Comparison of ENCODE assay signal across 1 cellular context in the genomic region with DNA sequence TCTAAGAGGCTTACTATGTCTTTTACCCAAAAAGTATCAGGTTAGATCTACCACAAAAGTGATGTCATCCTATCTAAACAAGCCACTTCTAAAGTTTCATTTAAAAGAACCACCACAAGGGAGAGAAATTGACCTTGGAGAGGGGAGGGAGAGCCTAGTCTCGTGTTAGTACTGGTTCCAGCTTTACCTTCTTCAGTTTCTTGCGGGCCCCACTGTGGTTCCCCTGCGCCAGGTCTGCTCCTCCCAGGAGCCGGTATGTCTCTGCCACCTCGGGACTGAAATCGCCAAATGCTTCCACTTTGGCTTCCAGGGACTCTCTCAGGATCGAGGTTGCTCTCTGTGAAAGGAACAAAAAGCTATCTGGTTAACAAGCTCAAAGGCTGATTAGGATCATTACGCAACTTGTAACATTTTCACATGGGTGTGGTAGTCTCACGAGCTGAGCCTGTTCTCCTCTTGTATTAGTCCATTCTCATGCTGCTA.
TF ChIP-seq lines count a peak whose summit lies in the region.

No MANE protein-coding gene starts in this region.

TF ChIP-seq in HepG2, 621 proteins besides CTCF, POLR2A, EP300 and RAD21 (continued from another document):
- TF ChIP-seq, protein P1, sequence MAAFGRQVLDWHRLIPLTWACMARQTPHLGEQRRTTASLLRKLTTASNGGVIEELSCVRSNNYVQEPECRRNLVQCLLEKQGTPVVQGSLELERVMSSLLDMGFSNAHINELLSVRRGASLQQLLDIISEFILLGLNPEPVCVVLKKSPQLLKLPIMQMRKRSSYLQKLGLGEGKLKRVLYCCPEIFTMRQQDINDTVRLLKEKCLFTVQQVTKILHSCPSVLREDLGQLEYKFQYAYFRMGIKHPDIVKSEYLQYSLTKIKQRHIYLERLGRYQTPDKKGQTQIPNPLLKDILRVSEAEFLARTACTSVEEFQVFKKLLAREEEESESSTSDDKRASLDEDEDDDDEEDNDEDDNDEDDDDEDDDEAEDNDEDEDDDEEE (CRISPR knock-in tag; IDR thresholded peaks at IDR 0.05) = no peak
- TF ChIP-seq AGO2 (optimal IDR thresholded peaks at IDR 0.05; ENCODE audit: low read depth, low read length) (no peak), SIN3B (IDR thresholded peaks at IDR 0.05; ENCODE audit: low read length) (no peak), CEBPG (CRISPR knock-in tag; IDR thresholded peaks at IDR 0.05) (peak; percentile 89), ZNF205 (CRISPR knock-in tag; IDR thresholded peaks at IDR 0.05) (no peak), GABPA (IDR thresholded peaks at IDR 0.05; ENCODE audit: low read depth, low read length) (no peak), GABPA (CRISPR knock-in tag; IDR thresholded peaks at IDR 0.05; ENCODE audit: low read depth) (no peak), CEBPB (IDR thresholded peaks at IDR 0.05; ENCODE audit: borderline replicate concordance, low read depth, low read length) (peak; percentile 94), CC2D1A (CRISPR knock-in tag; IDR thresholded peaks at IDR 0.05) (no peak), SOX13 (IDR thresholded peaks at IDR 0.05) (no peak), SOX13 (CRISPR knock-in tag; conservative IDR thresholded peaks at IDR 0.05 in 1 of 2, IDR thresholded peaks at IDR 0.05 in 1 of 2) (0 out of 4 replicates have a peak, but pooled peaks of 1 of the 2 experiments have one; percentile 39), ZMYM2 (CRISPR knock-in tag; IDR thresholded peaks at IDR 0.05) (no peak)
- TF ChIP-seq, protein P2, sequence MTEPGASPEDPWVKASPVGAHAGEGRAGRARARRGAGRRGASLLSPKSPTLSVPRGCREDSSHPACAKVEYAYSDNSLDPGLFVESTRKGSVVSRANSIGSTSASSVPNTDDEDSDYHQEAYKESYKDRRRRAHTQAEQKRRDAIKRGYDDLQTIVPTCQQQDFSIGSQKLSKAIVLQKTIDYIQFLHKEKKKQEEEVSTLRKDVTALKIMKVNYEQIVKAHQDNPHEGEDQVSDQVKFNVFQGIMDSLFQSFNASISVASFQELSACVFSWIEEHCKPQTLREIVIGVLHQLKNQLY (CRISPR knock-in tag; IDR thresholded peaks at IDR 0.05) = no peak
- TF ChIP-seq, protein P3, sequence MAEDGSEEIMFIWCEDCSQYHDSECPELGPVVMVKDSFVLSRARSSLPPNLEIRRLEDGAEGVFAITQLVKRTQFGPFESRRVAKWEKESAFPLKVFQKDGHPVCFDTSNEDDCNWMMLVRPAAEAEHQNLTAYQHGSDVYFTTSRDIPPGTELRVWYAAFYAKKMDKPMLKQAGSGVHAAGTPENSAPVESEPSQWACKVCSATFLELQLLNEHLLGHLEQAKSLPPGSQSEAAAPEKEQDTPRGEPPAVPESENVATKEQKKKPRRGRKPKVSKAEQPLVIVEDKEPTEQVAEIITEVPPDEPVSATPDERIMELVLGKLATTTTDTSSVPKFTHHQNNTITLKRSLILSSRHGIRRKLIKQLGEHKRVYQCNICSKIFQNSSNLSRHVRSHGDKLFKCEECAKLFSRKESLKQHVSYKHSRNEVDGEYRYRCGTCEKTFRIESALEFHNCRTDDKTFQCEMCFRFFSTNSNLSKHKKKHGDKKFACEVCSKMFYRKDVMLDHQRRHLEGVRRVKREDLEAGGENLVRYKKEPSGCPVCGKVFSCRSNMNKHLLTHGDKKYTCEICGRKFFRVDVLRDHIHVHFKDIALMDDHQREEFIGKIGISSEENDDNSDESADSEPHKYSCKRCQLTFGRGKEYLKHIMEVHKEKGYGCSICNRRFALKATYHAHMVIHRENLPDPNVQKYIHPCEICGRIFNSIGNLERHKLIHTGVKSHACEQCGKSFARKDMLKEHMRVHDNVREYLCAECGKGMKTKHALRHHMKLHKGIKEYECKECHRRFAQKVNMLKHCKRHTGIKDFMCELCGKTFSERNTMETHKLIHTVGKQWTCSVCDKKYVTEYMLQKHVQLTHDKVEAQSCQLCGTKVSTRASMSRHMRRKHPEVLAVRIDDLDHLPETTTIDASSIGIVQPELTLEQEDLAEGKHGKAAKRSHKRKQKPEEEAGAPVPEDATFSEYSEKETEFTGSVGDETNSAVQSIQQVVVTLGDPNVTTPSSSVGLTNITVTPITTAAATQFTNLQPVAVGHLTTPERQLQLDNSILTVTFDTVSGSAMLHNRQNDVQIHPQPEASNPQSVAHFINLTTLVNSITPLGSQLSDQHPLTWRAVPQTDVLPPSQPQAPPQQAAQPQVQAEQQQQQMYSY (CRISPR knock-in tag; IDR thresholded peaks at IDR 0.05) = no peak
